ENCODE assay signal across 8 cellular contexts in the genomic region with DNA sequence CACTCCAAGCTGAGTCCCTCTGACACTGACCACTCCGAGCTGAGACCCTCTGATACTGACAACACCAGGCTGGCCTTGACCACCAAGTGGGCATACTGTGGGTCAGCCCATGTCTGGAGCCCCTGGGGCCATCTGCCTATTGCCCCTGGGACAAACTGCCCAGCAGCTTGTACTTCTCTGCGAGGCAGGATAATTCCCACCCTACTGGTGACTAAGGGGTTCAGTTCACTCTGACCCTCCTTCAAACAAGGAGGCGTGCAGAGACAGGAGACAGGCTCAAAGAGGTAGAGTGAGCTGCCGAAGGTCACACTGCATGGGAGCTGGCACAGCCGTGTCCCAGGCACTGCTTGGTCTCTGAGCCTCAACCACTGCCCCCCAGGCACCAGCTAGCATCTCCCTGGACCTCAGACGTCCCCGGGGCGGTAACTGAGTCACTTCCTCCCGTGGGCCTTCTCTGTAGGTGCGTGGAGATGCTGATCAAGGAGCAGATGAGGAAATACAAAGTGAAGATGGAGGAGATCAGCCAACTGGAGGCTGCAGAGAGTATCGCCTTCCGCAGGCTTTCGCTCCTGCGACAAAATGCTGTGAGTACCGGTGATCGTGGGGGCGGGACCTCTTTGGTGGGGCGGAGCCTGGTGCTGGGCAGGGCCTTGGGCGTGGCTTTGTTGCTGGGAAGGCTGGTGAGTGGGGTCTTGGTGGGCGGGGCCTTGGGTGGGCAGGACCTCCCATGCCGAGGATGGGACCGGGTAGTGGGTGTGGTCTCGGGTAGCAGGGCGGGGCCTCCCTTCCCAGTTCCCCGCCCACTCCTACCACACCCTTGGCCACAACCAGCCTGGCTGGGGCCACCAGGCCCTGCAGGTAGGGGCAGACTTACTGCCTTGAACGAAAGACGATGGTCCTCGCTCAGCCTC. TPM values are rescaled to one million over a fixed set of nuclear protein-coding genes. Genes with fewer than 3 reads are reported as not detected.
A peak's percentile ranks its signal among the peaks of the same experiment; 100 is the strongest.
DNase-seq lines count a peak whose midpoint lies in the region; ATAC-seq, FAIRE-seq and TF ChIP-seq lines count a peak whose summit lies in the region.

No MANE protein-coding gene starts in this region.

- no peaks in the 10 kb centered on the region for H3K9me3 ChIP-seq in A673 (ENCODE audit: low read depth, low read length, poor library complexity, severe bottlenecking)
- no peaks in the 10 kb centered on the region for H3K9me3 ChIP-seq in SJSA1 (replicated peaks)

- peak; percentile 80 for FAIRE-seq in GM12891 (lab: Jason Lieb, UNC)

- H3K27me3 ChIP-seq in A673 (replicated peaks; ENCODE audit: insufficient read depth, low read depth, low read length, poor library complexity), result no peaks in the 10 kb centered on the region
- no peaks in the 10 kb centered on the region for H3K27me3 ChIP-seq in SJSA1 (replicated peaks)

- no TSS peak for BruUV-seq in A673 (replicated peaks; lab: Mats Ljungman, UMichigan)

- TF ChIP-seq POLR2A in GM12891 (IDR thresholded peaks at IDR 0.05; ENCODE audit: low read depth, low read length), result no peak

- H3K27ac ChIP-seq in A673 (ENCODE audit: low read depth, low read length, poor library complexity, severe bottlenecking) (no peak overlapping the region), SJSA1 (no peak overlapping the region)

- POLR2A ChIA-PET in A673 (lab: Charles Lee; ENCODE audit: low non-redundant PET), result no interaction called here

- no peak for ATAC-seq in HG03457 (IDR thresholded peaks at IDR 0.05; ENCODE audit: unreplicated experiment)
- no peak for ATAC-seq in HG02938 (IDR thresholded peaks at IDR 0.05; ENCODE audit: unreplicated experiment)

- DNase-seq in A673 (ENCODE audit: low spot score), result peak; percentile 83
- DNase-seq in GM12891 (ENCODE audit: insufficient read length, low spot score), result peak; percentile 73
- DNase-seq in SJSA1 (ENCODE audit: low read depth in 1 of 2, low spot score in 2 of 2), result peak; percentile 40 to 80
- peak; percentile 37 for DNase-seq in choroid plexus epithelial cell (ENCODE audit: low read depth)
- peak; percentile 27 to 51 for DNase-seq in stimulated activated CD4-positive, alpha-beta T cell treated with anti-CD3 and anti-CD28 coated beads, Interleukin-15, amount 100 ng/mL, for 48 hours (ENCODE audit: low read depth in 2 of 2)
- no peak for DNase-seq in hepatic stellate cell (ENCODE audit: low spot score)

- CTCF ChIA-PET in A673 (lab: Charles Lee), result no interaction called here

- H3K4me3 ChIP-seq in A673 (ENCODE audit: low read depth, low read length, poor library complexity, severe bottlenecking) (no peak overlapping the region), SJSA1 (no peak overlapping the region), choroid plexus epithelial cell (ENCODE audit: low read depth, low read length) (no peak overlapping the region)

- TF ChIP-seq CTCF in A673 (conservative IDR thresholded peaks at IDR 0.05; ENCODE audit: low read depth, low read length) (no peak), choroid plexus epithelial cell (conservative IDR thresholded peaks at IDR 0.05; ENCODE audit: low read depth, low read length) (no peak)

- intact Hi-C loops in A673 (cut with micrococcal nuclease; ENCODE audit: unreplicated experiment), result no loop called here

- H3K36me3 ChIP-seq in A673 (ENCODE audit: insufficient read depth, low read length, poor library complexity, severe bottlenecking), result no peaks in the 10 kb centered on the region
- peaks cover 71% of the 10 kb centered on the region for H3K36me3 ChIP-seq in SJSA1

- H3K4me1 ChIP-seq in A673 (ENCODE audit: insufficient read depth, low read length, poor library complexity, severe bottlenecking) (peaks cover 2% of the 10 kb centered on the region), SJSA1 (replicated peaks) (peaks cover 6% of the 10 kb centered on the region)

TF ChIP-seq in GM12891, 5 proteins besides CTCF, POLR2A, EP300 and RAD21:
- TF ChIP-seq POLR2AphosphoS5 (IDR thresholded peaks at IDR 0.05; ENCODE audit: low read depth, low read length) (0 out of 2 replicates have a peak, but pooled peaks have one; percentile 14), SPI1 (IDR thresholded peaks at IDR 0.05; ENCODE audit: low read depth, low read length) (no peak)

RNA-seq across cellular contexts. Expression of a gene that starts 5.8 kb away (rescaled TPM):
- 32.1 and 33.2 TPM in 2 replicates for total RNA-seq in A673 (2021)
- 30.4 TPM for polyA plus RNA-seq in GM12891 (2012; ENCODE audit: low read depth, missing spikeins)
- 23.1 and 38.4 TPM in 2 replicates for total RNA-seq in SJSA1 (2014; rRNA removed; shearing (Covaris generic))

RNA-seq across cellular contexts. Expression of a gene that starts 16.6 kb away (rescaled TPM):
- total RNA-seq in A673 (2021), result 8.2 and 14.8 TPM in 2 replicates
- 10.6 TPM for polyA plus RNA-seq in GM12891 (2012; ENCODE audit: low read depth, missing spikeins)
- 10.6 TPM in 1 of 2 replicates, not detected in the other for total RNA-seq in SJSA1 (2014; rRNA removed; shearing (Covaris generic))

RNA-seq across cellular contexts. Expression of a gene that starts 36.3 kb away (rescaled TPM):
- total RNA-seq in A673 (2021), result 26.3 and 32.9 TPM in 2 replicates
- 2.6 TPM for polyA plus RNA-seq in GM12891 (2012; ENCODE audit: low read depth, missing spikeins)
- total RNA-seq in SJSA1 (2014; rRNA removed; shearing (Covaris generic)), result 55.1 and 64.8 TPM in 2 replicates

RNA-seq across cellular contexts. Expression of a gene that starts 55.2 kb away (rescaled TPM):
- 0.61 TPM in 1 of 2 replicates, not detected in the other for total RNA-seq in A673 (2021)
- 0.17 TPM for polyA plus RNA-seq in GM12891 (2012; ENCODE audit: low read depth, missing spikeins)
- total RNA-seq in SJSA1 (2014; rRNA removed; shearing (Covaris generic)), result not detected in 2 replicates

RNA-seq across cellular contexts. Expression of a gene that starts 57.9 kb away (rescaled TPM):
- 136 and 147 TPM in 2 replicates for total RNA-seq in A673 (2021)
- 71.7 TPM for polyA plus RNA-seq in GM12891 (2012; ENCODE audit: low read depth, missing spikeins)
- total RNA-seq in SJSA1 (2014; rRNA removed; shearing (Covaris generic)), result 138 and 146 TPM in 2 replicates
